Comparison of ENCODE assay signal across 10 cellular contexts in the genomic region with DNA sequence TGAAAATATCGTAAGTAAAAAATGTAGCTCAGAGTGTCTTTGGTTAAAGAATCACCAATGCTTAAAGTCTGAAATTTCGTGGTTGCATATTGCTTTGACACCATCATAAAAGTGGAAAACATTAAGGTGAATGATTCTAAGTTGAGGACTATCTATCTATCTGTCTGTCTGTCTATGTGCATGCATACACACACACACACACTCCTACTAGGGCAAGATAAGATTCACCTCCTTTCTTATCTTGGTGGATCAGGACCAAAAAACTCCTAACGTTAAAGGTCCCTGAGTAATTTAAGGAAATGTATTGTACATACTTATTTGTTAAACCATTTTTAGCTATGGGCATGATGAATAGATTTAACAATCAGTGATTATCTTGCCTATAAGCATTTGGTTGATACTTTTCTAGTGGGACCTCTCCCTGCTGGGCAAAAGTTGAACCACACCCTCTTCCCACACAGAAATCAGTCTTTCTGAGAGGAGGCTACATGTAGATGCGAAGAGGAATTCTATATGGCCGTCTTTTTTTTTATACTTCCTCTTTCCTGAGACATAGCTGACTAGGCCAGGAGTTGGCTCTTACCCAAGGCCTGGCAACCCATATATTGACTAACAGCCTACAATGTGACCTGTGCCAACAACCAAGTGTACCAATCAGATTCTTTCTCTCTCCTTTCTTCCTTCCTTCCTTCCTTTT. TPM values are rescaled to one million over a fixed set of nuclear protein-coding genes. Genes with fewer than 3 reads are reported as not detected.
DNase-seq lines count a peak whose midpoint lies in the region; ATAC-seq, FAIRE-seq and TF ChIP-seq lines count a peak whose summit lies in the region.
"Had no signal": no experiment of that assay in that cellular context is flagged by ENCODE, and none has a peak within 500 bp of the region (broad histone marks: within the 10 kb centered on the region; RNA-seq: fewer than 3 reads in every experiment).

No MANE protein-coding gene starts in this region.

- BruUV-seq in OCI-LY7 (replicated peaks; lab: Mats Ljungman, UMichigan), result no TSS peak

- H3K9me3 ChIP-seq in OCI-LY7 (ENCODE audit: low read length) (no peaks in the 10 kb centered on the region), pancreas (no peaks in the 10 kb centered on the region)

- H3K4me1 ChIP-seq in OCI-LY7 (ENCODE audit: insufficient read depth, low read length, poor library complexity, severe bottlenecking), result peaks cover 7% of the 10 kb centered on the region
- peaks cover 0 to 5% (median 0%) of the 10 kb centered on the region in 3 donors for H3K4me1 ChIP-seq in pancreas

- TF ChIP-seq POLR2A in erythroblast (IDR thresholded peaks at IDR 0.05; ENCODE audit: low read length), result no peak

- H3K36me3 Mint-ChIP-seq in activated T-helper 1 cell treated with anti-CD3 and anti-CD28 coated beads, Interleukin-12 subunit alpha, Interleukin-12 subunit beta, Interleukin-2, Interleukin-4 antibody, amounts not matched to agents 30 ng/mL and 10 ng/mL and 1 ng/mL, durations not matched to agents 14 hours and 24 hours and 36 hours (ENCODE audit: low read depth), result peaks cover 23% of the 10 kb centered on the region

- POLR2A ChIA-PET in OCI-LY7 (lab: Charles Lee), result interaction anchor here (1.2 to 3.1 kb wide), 3 partner anchors 9 to 19 kb away, joined by 4 to 12 read pairs (median 4); no protein-coding TSS in a partner anchor

- H3K4me3 ChIP-seq in OCI-LY7 (ENCODE audit: low read depth, low read length, poor library complexity, severe bottlenecking) (no peak overlapping the region), pancreas (no peak overlapping the region)

- TF ChIP-seq CTCF in OCI-LY7 (conservative IDR thresholded peaks at IDR 0.05; ENCODE audit: low read length) (peak; percentile 16; the same call in 1 of the 2 replicates), pancreas (IDR thresholded peaks at IDR 0.05) (no peak)

- H3K27me3 Mint-ChIP-seq in activated T-helper 1 cell treated with anti-CD3 and anti-CD28 coated beads, Interleukin-12 subunit alpha, Interleukin-12 subunit beta, Interleukin-2, Interleukin-4 antibody, amounts not matched to agents 30 ng/mL and 10 ng/mL and 1 ng/mL, durations not matched to agents 14 hours and 24 hours and 36 hours (ENCODE audit: insufficient read depth), result no peaks in the 10 kb centered on the region

- H3K27ac Mint-ChIP-seq in activated T-helper 1 cell treated with anti-CD3 and anti-CD28 coated beads, Interleukin-12 subunit alpha, Interleukin-12 subunit beta, Interleukin-2, Interleukin-4 antibody, amounts not matched to agents 30 ng/mL and 10 ng/mL and 1 ng/mL, durations not matched to agents 14 hours and 24 hours and 36 hours, result no peak overlapping the region

- H2AFZ ChIP-seq in OCI-LY7 (ENCODE audit: low read length), result no peak overlapping the region

- peak; percentile 23 for FAIRE-seq in GM19239 (lab: Jason Lieb, UNC)
- no peak for FAIRE-seq in pancreas (lab: Jason Lieb, UNC)
- FAIRE-seq in frontal cortex (lab: Jason Lieb, UNC), result no peak
- FAIRE-seq: islet of Langerhans had no signal

- no peaks in the 10 kb centered on the region for H3K79me2 ChIP-seq in OCI-LY7 (ENCODE audit: insufficient read depth, low read depth, low read length)

- H3K9me2 ChIP-seq in OCI-LY7 (ENCODE audit: insufficient read depth, low read length), result no peaks in the 10 kb centered on the region

- H3K27ac ChIP-seq in OCI-LY7 (ENCODE audit: low read depth, low read length, poor library complexity, severe bottlenecking) (no peak overlapping the region), pancreas (no peak overlapping the region)

- DNase-seq in GM19239 (ENCODE audit: insufficient read length, low spot score), result no peak
- DNase-seq in OCI-LY7 (ENCODE audit: low spot score), result no peak
- DNase-seq in erythroblast (lab: John Stamatoyannopoulos, UW), result peak; percentile 44 to 57
- DNase-seq in pancreas, result no peak
- DNase-seq in activated T-helper 1 cell treated with anti-CD3 and anti-CD28 coated beads, Interleukin-12 subunit alpha, Interleukin-12 subunit beta, Interleukin-2, Interleukin-4 antibody, amounts not matched to agents 30 ng/mL and 10 ng/mL and 1 ng/mL, durations not matched to agents 14 hours and 24 hours and 36 hours (ENCODE audit: low spot score), result no peak
- DNase-seq in frontal cortex (ENCODE audit: low spot score in 2 of 2), result no peak
- DNase-seq: NCI-H1930 had no signal

- WGBS in pancreas, 2 donors, result 79 to 83% methylated on average over 5 of the region's 5 CpGs

- H3K36me3 ChIP-seq in OCI-LY7 (ENCODE audit: insufficient read depth, low read length), result peaks cover 50% of the 10 kb centered on the region
- peaks cover 0 to 4% (median 0%) of the 10 kb centered on the region in 3 donors for H3K36me3 ChIP-seq in pancreas

- no peaks in the 10 kb centered on the region for H4K20me1 ChIP-seq in OCI-LY7 (ENCODE audit: insufficient read depth, low read length)

- no peaks in the 10 kb centered on the region for H3K27me3 ChIP-seq in pancreas

- ATAC-seq in pancreas (peak in 3 of 4 donors; percentile 40 to 58 (median 54)), HG02610 (IDR thresholded peaks at IDR 0.05; ENCODE audit: unreplicated experiment) (no peak), HG03097 (IDR thresholded peaks at IDR 0.05; ENCODE audit: low FRiP score, unreplicated experiment) (no peak)

- no peaks in the 10 kb centered on the region for H3K9me3 Mint-ChIP-seq in activated T-helper 1 cell treated with anti-CD3 and anti-CD28 coated beads, Interleukin-12 subunit alpha, Interleukin-12 subunit beta, Interleukin-2, Interleukin-4 antibody, amounts not matched to agents 30 ng/mL and 10 ng/mL and 1 ng/mL, durations not matched to agents 14 hours and 24 hours and 36 hours

- peaks cover 28% of the 10 kb centered on the region for H3K4me1 Mint-ChIP-seq in activated T-helper 1 cell treated with anti-CD3 and anti-CD28 coated beads, Interleukin-12 subunit alpha, Interleukin-12 subunit beta, Interleukin-2, Interleukin-4 antibody, amounts not matched to agents 30 ng/mL and 10 ng/mL and 1 ng/mL, durations not matched to agents 14 hours and 24 hours and 36 hours (ENCODE audit: low read depth)

- CTCF ChIA-PET in OCI-LY7 (lab: Charles Lee; ENCODE audit: unreplicated experiment), result no interaction called here

- no peak overlapping the region for H3K4me3 Mint-ChIP-seq in activated T-helper 1 cell treated with anti-CD3 and anti-CD28 coated beads, Interleukin-12 subunit alpha, Interleukin-12 subunit beta, Interleukin-2, Interleukin-4 antibody, amounts not matched to agents 30 ng/mL and 10 ng/mL and 1 ng/mL, durations not matched to agents 14 hours and 24 hours and 36 hours

- intact Hi-C loops in OCI-LY7 (cut with micrococcal nuclease; ENCODE audit: unreplicated experiment), result loop anchor here (10.0 kb wide), 2 partner anchors 255 to 555 kb away; no protein-coding TSS in a partner anchor
- intact Hi-C loops in pancreas (cut with DNase I), result no loop called here
- intact Hi-C loops in activated T-helper 1 cell treated with anti-CD3 and anti-CD28 coated beads, Interleukin-12 subunit alpha, Interleukin-12 subunit beta, Interleukin-2, Interleukin-4 antibody, amounts not matched to agents 30 ng/mL and 10 ng/mL and 1 ng/mL, durations not matched to agents 14 hours and 24 hours and 36 hours (cut with micrococcal nuclease), result no loop called here

- H3K4me2 ChIP-seq in OCI-LY7 (ENCODE audit: low read length), result no peak overlapping the region

RNA-seq across cellular contexts. Expression of gene LLPH, which starts 19.3 kb away (rescaled TPM):
- total RNA-seq in OCI-LY7 (2014; rRNA removed; shearing (Covaris generic)), result 5.7 and 17.0 TPM in 2 replicates
- 34.5 and 39.6 TPM in 2 replicates for total RNA-seq in OCI-LY7 (2022)
- 10 to 100 TPM in 1 of 6 donors, 1 to 10 TPM in 5; 4.7 to 10.1 (median 7.9) TPM for total RNA-seq in pancreas
- 10 to 100 TPM in 1 of 2 donors, 1 to 10 TPM in 1; 3.8 to 10.5 TPM for polyA plus RNA-seq in pancreas
- 31.3 and 33.6 TPM in 2 replicates for total RNA-seq in activated T-helper 1 cell treated with anti-CD3 and anti-CD28 coated beads, Interleukin-12 subunit alpha, Interleukin-12 subunit beta, Interleukin-2, Interleukin-4 antibody, amounts not matched to agents 30 ng/mL and 10 ng/mL and 1 ng/mL, durations not matched to agents 14 hours and 24 hours and 36 hours
- 10.2 TPM for total RNA-seq in frontal cortex

RNA-seq across cellular contexts. Expression of gene TMBIM4, which starts 19.9 kb away (rescaled TPM):
- 16.0 and 19.2 TPM in 2 replicates for total RNA-seq in OCI-LY7 (2014; rRNA removed; shearing (Covaris generic))
- 57.0 and 62.7 TPM in 2 replicates for total RNA-seq in OCI-LY7 (2022)
- 10 to 100 TPM; 56.4 to 79.4 (median 64.1) TPM for total RNA-seq in pancreas
- 100 to 1,000 TPM in 1 of 2 donors, 10 to 100 TPM in 1; 59.4 to 106 TPM for polyA plus RNA-seq in pancreas
- 58.6 and 61.9 TPM in 2 replicates for total RNA-seq in activated T-helper 1 cell treated with anti-CD3 and anti-CD28 coated beads, Interleukin-12 subunit alpha, Interleukin-12 subunit beta, Interleukin-2, Interleukin-4 antibody, amounts not matched to agents 30 ng/mL and 10 ng/mL and 1 ng/mL, durations not matched to agents 14 hours and 24 hours and 36 hours
- 35.1 TPM for total RNA-seq in frontal cortex

RNA-seq across cellular contexts. Expression of gene IRAK3, which starts 39.2 kb away (rescaled TPM):
- total RNA-seq in OCI-LY7 (2014; rRNA removed; shearing (Covaris generic)), result 0.95 TPM in 1 of 2 replicates, not detected in the other
- total RNA-seq in OCI-LY7 (2022) (0.04 and 0.08 TPM in 2 replicates), pancreas (1 to 10 TPM in 4 of 6 donors, under 1 TPM in 2; 0.55 to 5.3 (median 1.8) TPM), frontal cortex (4.1 TPM)
- polyA plus RNA-seq in pancreas, result 1 to 10 TPM; 1.1 TPM
- total RNA-seq in activated T-helper 1 cell treated with anti-CD3 and anti-CD28 coated beads, Interleukin-12 subunit alpha, Interleukin-12 subunit beta, Interleukin-2, Interleukin-4 antibody, amounts not matched to agents 30 ng/mL and 10 ng/mL and 1 ng/mL, durations not matched to agents 14 hours and 24 hours and 36 hours, result 3.2 TPM in 2 replicates

Comparison
In these comparisons a context has a peak if more than half of its experiments do, and no peak if none do; other contexts are left out.
1. DNase-seq: peak in erythroblast (2 of 2); none in GM19239 (single experiment), OCI-LY7 (single experiment), pancreas (0 of 6), activated T-helper 1 cell treated with anti-CD3 and anti-CD28 coated beads, Interleukin-12 subunit alpha, Interleukin-12 subunit beta, Interleukin-2, Interleukin-4 antibody, amounts not matched to agents 30 ng/mL and 10 ng/mL and 1 ng/mL, durations not matched to agents 14 hours and 24 hours and 36 hours (single experiment) and frontal cortex (0 of 2).
2. ATAC-seq: peak in pancreas (3 of 4); none in HG02610 (single experiment) and HG03097 (single experiment).